22 cellular contexts compared by ENCODE assay signal in the genomic region with DNA sequence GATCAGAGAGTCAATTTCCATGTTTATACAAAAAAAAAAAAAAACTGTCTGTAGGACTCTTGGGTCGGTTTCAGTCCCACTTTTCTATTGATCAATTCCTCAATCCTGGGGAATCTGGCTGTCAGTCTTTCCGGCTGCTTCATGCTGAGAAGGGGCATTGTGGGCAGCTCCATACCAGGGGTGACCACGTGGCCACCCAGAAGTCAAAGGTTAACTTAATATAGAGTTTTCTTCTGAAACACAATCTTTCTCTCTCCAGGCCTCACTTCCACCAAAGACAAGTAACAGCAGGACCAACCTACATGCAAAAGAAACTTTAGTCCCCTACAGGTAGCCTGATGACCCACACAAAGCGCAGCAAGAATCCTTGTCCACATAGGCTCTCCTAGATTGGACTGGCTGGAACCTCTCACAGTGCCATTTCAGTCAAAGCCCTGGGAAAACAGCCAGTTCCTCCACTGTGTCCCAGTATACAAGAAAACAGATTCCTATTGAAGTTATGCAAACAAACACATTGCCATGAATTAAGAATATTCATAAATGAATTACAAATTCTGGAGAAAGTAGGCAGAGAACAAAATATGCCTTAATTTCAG. TPM values are rescaled to one million over a fixed set of nuclear protein-coding genes. Genes with fewer than 3 reads are reported as not detected.
A peak's percentile ranks its signal among the peaks of the same experiment; 100 is the strongest.
DNase-seq lines count a peak whose midpoint lies in the region; ATAC-seq and TF ChIP-seq lines count a peak whose summit lies in the region.
"Had no signal": no experiment of that assay in that cellular context is flagged by ENCODE, and none has a peak within 500 bp of the region (broad histone marks: within the 10 kb centered on the region; RNA-seq: fewer than 3 reads in every experiment).

No MANE protein-coding gene starts in this region.

- H2AFZ ChIP-seq in HCT116 (ENCODE audit: low read depth, low read length, poor library complexity, severe bottlenecking) (no peak overlapping the region), neural progenitor cell (replicated peaks) (no peak overlapping the region)

- intact Hi-C loops in HCT116 (cut with micrococcal nuclease) = no loop called here
- intact Hi-C loops in left ventricle myocardium superior (cut with micrococcal nuclease) = no loop called here
- intact Hi-C loops in left colon (cut with DNase I, micrococcal nuclease) = loop anchor here in 1 of 2 donors (10.0 kb wide), 1 partner anchor 67 kb away; no protein-coding TSS in a partner anchor

- H3K9ac ChIP-seq in HCT116 (ENCODE audit: low read length) = no peak overlapping the region
- H3K9ac ChIP-seq in neural progenitor cell = no peak overlapping the region

- H3K36me3 Mint-ChIP-seq in neural progenitor cell = peaks cover 9% of the 10 kb centered on the region
- H3K36me3 Mint-ChIP-seq: CD8-positive, alpha-beta T cell had no signal

- DNase-seq in HCT116 (ENCODE audit: low read depth, low spot score) = no peak
- no peak for DNase-seq in left ventricle myocardium superior
- peak; percentile 11 for DNase-seq in neural progenitor cell (ENCODE audit: low spot score)
- DNase-seq in left colon = no peak
- no peak for DNase-seq in kidney tubule cell (ENCODE audit: low spot score)
- no peak for DNase-seq in NCI-H128 (lab: John Stamatoyannopoulos, UW; ENCODE audit: unreplicated experiment)
- no peak for DNase-seq in A172 (ENCODE audit: low spot score)
- DNase-seq: activated CD4-positive, alpha-beta memory T cell treated with anti-CD3 and anti-CD28 coated beads, Interleukin-2, amount 10 ng/mL, durations not matched to agents 7 days and 5 days; DMS153; effector CD8-positive, alpha-beta T cell; mucosa of descending colon; NCI-H1694 treated with DMSO at 0.1 percent for 48 hours; NCI-H748 treated with DMSO at 0.1 percent for 48 hours; nephron progenitor cell; testis had no signal

- TF ChIP-seq CTCF in HCT116 (IDR thresholded peaks at IDR 0.05 in 2 of 3, conservative IDR thresholded peaks at IDR 0.05 in 1 of 3; ENCODE audit: borderline replicate concordance in 1 of 3, insufficient read depth in 1 of 3, low read depth in 2 of 3, low read length in 2 of 3) = no peak
- TF ChIP-seq CTCF in neural progenitor cell (IDR thresholded peaks at IDR 0.05) = no peak

- peaks cover 22% of the 10 kb centered on the region for H3K9me3 Mint-ChIP-seq in neural progenitor cell
- H3K9me3 Mint-ChIP-seq: CD8-positive, alpha-beta T cell had no signal

- H3K4me2 ChIP-seq in HCT116 (ENCODE audit: low read length) (no peak overlapping the region), neural progenitor cell (peak overlapping the region; percentile 20)

- no peaks in the 10 kb centered on the region for H3K9me3 ChIP-seq in HCT116 (ENCODE audit: control insufficient read depth in 1 of 2, insufficient read depth in 1 of 2, low read depth in 1 of 2, low read length in 2 of 2)
- H3K9me3 ChIP-seq in neural progenitor cell (ENCODE audit: low read depth) = no peaks in the 10 kb centered on the region
- H3K9me3 ChIP-seq: ascending aorta, mucosa of descending colon, testis had no signal

- no peaks in the 10 kb centered on the region for H3K9me2 ChIP-seq in HCT116 (ENCODE audit: insufficient read depth)

- TF ChIP-seq POLR2A in HCT116 (IDR thresholded peaks at IDR 0.05; ENCODE audit: borderline replicate concordance, extremely low read depth, insufficient read depth, insufficient read length) = no peak

- POLR2A ChIA-PET in HCT116 (lab: Charles Lee) = no interaction called here

- H3K27ac ChIP-seq in HCT116 (ENCODE audit: low read depth, low read length) = no peak overlapping the region
- peak overlapping the region; percentile 31 for H3K27ac ChIP-seq in angular gyrus (ENCODE audit: low read depth, low read length)
- H3K27ac ChIP-seq in neural progenitor cell = no peak overlapping the region
- H3K27ac ChIP-seq: ascending aorta, testis had no signal

- TF ChIP-seq RAD21 in HCT116 (IDR thresholded peaks at IDR 0.05; ENCODE audit: low read depth) = no peak

- no peak overlapping the region for H3K4me3 ChIP-seq in HCT116 (replicated peaks in 1 of 2; ENCODE audit: low read depth in 1 of 2, low read length in 2 of 2)
- no peak overlapping the region for H3K4me3 ChIP-seq in neural progenitor cell
- H3K4me3 ChIP-seq: ascending aorta, mucosa of descending colon, testis had no signal

- peaks cover 35% of the 10 kb centered on the region for H3K4me1 Mint-ChIP-seq in neural progenitor cell

- BruUV-seq in HCT116 (replicated peaks; lab: Mats Ljungman, UMichigan) = no TSS peak

- H4K20me1 ChIP-seq in HCT116 (ENCODE audit: insufficient read depth) = no peaks in the 10 kb centered on the region
- no peaks in the 10 kb centered on the region for H4K20me1 ChIP-seq in neural progenitor cell (ENCODE audit: low read depth)

- H3K36me3 ChIP-seq in HCT116 (ENCODE audit: control insufficient read depth in 1 of 2, insufficient read depth in 2 of 2, low read length in 2 of 2) (no peaks in the 10 kb centered on the region), neural progenitor cell (no peaks in the 10 kb centered on the region)
- H3K36me3 ChIP-seq: ascending aorta had no signal

- H3F3A ChIP-seq in neural progenitor cell (ENCODE audit: low read depth) = peaks cover 22% of the 10 kb centered on the region

- CTCF ChIA-PET in HCT116 (lab: Charles Lee) = interaction anchor here (2.3 kb wide), 1 partner anchor 10 kb away, joined by 5 read pairs; no protein-coding TSS in a partner anchor

- RAD21 ChIA-PET in HCT116 (lab: Charles Lee; ENCODE audit: low non-redundant PET in 1 of 2, low total read pairs in 2 of 2, uncharacterized antibody in 2 of 2, unreplicated experiment in 2 of 2) = no interaction called here

- H3K27ac Mint-ChIP-seq in neural progenitor cell = peak overlapping the region; percentile 35
- H3K27ac Mint-ChIP-seq: activated CD4-positive, alpha-beta memory T cell treated with anti-CD3 and anti-CD28 coated beads, Interleukin-2, amount 10 ng/mL, durations not matched to agents 7 days and 5 days; CD8-positive, alpha-beta T cell; nephron progenitor cell had no signal

- H3K4me3 Mint-ChIP-seq in neural progenitor cell = no peak overlapping the region
- H3K4me3 Mint-ChIP-seq: activated CD4-positive, alpha-beta memory T cell treated with anti-CD3 and anti-CD28 coated beads, Interleukin-2, amount 10 ng/mL, durations not matched to agents 7 days and 5 days; CD8-positive, alpha-beta T cell; nephron progenitor cell had no signal

- peaks cover 21% of the 10 kb centered on the region for H3K27me3 Mint-ChIP-seq in neural progenitor cell (ENCODE audit: insufficient read depth, low read depth)

- H3K27me3 ChIP-seq in HCT116 (ENCODE audit: insufficient read depth, low read length) (no peaks in the 10 kb centered on the region), neural progenitor cell (no peaks in the 10 kb centered on the region)
- H3K27me3 ChIP-seq: ascending aorta, testis had no signal

- ATAC-seq in HCT116 = peak; percentile 46; the same call in 1 of the 2 replicates
- peak; percentile 59 for ATAC-seq in left ventricle myocardium superior
- no peak for ATAC-seq in left colon
- ATAC-seq: activated CD4-positive, CD25-positive, alpha-beta regulatory T cell treated with anti-CD3 and anti-CD28 coated beads, Interleukin-2, amount 50 U/mL, for 24 hours; activated naive CD4-positive, alpha-beta T cell treated with anti-CD3 and anti-CD28 coated beads, Interleukin-2, amount 50 U/mL, for 72 hours; CD8-positive, alpha-beta T cell; esophagus mucosa; mucosa of descending colon had no signal

- H3K79me2 ChIP-seq in HCT116 (ENCODE audit: insufficient read depth, low read length) = no peaks in the 10 kb centered on the region
- no peaks in the 10 kb centered on the region for H3K79me2 ChIP-seq in neural progenitor cell (ENCODE audit: low read depth)

- no peaks in the 10 kb centered on the region for H3K4me1 ChIP-seq in HCT116 (ENCODE audit: control insufficient read depth in 1 of 2, insufficient read depth in 2 of 2, low read length in 2 of 2)
- H3K4me1 ChIP-seq in neural progenitor cell = peaks cover 29% of the 10 kb centered on the region
- H3K4me1 ChIP-seq: ascending aorta had no signal

TF ChIP-seq in HCT116, 20 proteins besides CTCF, POLR2A, EP300 and RAD21:
- no peak for TF ChIP-seq SIN3A (IDR thresholded peaks at IDR 0.05; ENCODE audit: low read depth)
- TF ChIP-seq JUND (IDR thresholded peaks at IDR 0.05) = no peak
- TF ChIP-seq FOSL1 (IDR thresholded peaks at IDR 0.05; ENCODE audit: low read depth) = no peak
- no peak for TF ChIP-seq EGR1 (IDR thresholded peaks at IDR 0.05; ENCODE audit: low read depth)
- TF ChIP-seq SP1 (IDR thresholded peaks at IDR 0.05; ENCODE audit: low read depth) = no peak
- TF ChIP-seq ZFX (IDR thresholded peaks at IDR 0.05) = no peak
- no peak for TF ChIP-seq TCF7L2 (IDR thresholded peaks at IDR 0.05; ENCODE audit: borderline replicate concordance, extremely low read depth, insufficient read depth, insufficient read length)
TF ChIP-seq in HCT116: peak in this region for 0.

RNA-seq across cellular contexts. Expression of a gene that starts 18.5 kb away (rescaled TPM):
- 31.5 TPM for total RNA-seq in HCT116 (2021; ENCODE audit: unreplicated experiment)
- 18.2 and 23.9 TPM in 2 replicates for polyA plus RNA-seq in HCT116 (2012)
- 2.9 TPM for total RNA-seq in left ventricle myocardium superior
- 0.59 and 0.94 TPM in 2 replicates for total RNA-seq in neural progenitor cell (ENCODE audit: low replicate concordance)
- total RNA-seq in left colon = 1 to 10 TPM; 3.5 to 4.7 TPM
- not detected in 2 replicates for total RNA-seq in A172 (2014; rRNA removed; shearing (Covaris generic))
- total RNA-seq: H4 had no signal

RNA-seq across cellular contexts. Expression of a gene that starts 49.7 kb away (rescaled TPM):
- total RNA-seq in HCT116 (2021; ENCODE audit: unreplicated experiment) = 103 TPM
- 112 and 120 TPM in 2 replicates for polyA plus RNA-seq in HCT116 (2012)
- 277 TPM for total RNA-seq in left ventricle myocardium superior
- 13.3 and 17.4 TPM in 2 replicates for total RNA-seq in neural progenitor cell (ENCODE audit: low replicate concordance)
- 100 to 1,000 TPM; 182 to 192 TPM for total RNA-seq in left colon
- total RNA-seq in A172 (2014; rRNA removed; shearing (Covaris generic)) = 121 and 141 TPM in 2 replicates
